ENCODE assay signal across 9 cellular contexts in the genomic region with DNA sequence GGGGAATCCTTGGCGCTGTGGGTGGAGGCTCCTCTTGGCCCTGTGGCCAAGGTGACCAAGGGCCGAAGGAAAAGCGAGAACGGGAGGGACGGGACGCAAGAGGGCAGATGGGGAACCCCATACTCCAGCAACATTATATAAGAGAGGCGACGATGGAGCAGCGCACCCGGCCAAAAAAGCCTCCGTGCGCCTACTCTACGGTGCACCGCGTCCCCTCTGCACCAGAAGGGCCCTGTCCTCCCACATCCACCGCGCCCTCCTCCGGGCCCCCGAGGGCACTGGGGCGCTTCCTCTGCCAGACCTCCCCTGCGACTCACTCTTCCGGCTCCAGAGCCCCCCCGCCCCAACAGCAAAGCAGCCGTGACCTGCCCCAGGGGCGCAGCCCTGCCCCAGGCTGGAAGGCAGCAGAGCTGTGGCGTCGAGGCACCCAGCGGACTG. TPM values are rescaled to one million over a fixed set of nuclear protein-coding genes. Genes with fewer than 3 reads are reported as not detected.
A peak's percentile ranks its signal among the peaks of the same experiment; 100 is the strongest.
DNase-seq lines count a peak whose midpoint lies in the region; ATAC-seq lines count a peak whose summit lies in the region.
"Had no signal": no experiment of that assay in that cellular context is flagged by ENCODE, and none has a peak within 500 bp of the region (broad histone marks: within the 10 kb centered on the region; RNA-seq: fewer than 3 reads in every experiment).

No MANE protein-coding gene starts in this region.

- H3K4me1 Mint-ChIP-seq in activated naive CD4-positive, alpha-beta T cell treated with anti-CD3 and anti-CD28 coated beads for 36 hours (ENCODE audit: low read depth): peaks cover 56% of the 10 kb centered on the region

- intact Hi-C loops in activated naive CD4-positive, alpha-beta T cell treated with anti-CD3 and anti-CD28 coated beads for 36 hours (cut with micrococcal nuclease): loop anchor here (1.0 to 2.0 kb wide), 3 partner anchors 321 to 618 kb away; a partner anchor contains a TSS

- no peak overlapping the region for H3K27ac ChIP-seq in iPS-18a (ENCODE audit: low read length)

- H3K4me3 Mint-ChIP-seq in activated naive CD4-positive, alpha-beta T cell treated with anti-CD3 and anti-CD28 coated beads for 36 hours: peak overlapping the region; percentile 93

- H3K4me3 ChIP-seq in MG63 (peak overlapping the region; percentile 42), iPS-18a (ENCODE audit: low read length) (peak overlapping the region; percentile 76)

- H3K9ac ChIP-seq in iPS-18a (ENCODE audit: low read length): peak overlapping the region; percentile 58

- no peaks in the 10 kb centered on the region for H3K36me3 ChIP-seq in MG63
- no peaks in the 10 kb centered on the region for H3K36me3 ChIP-seq in iPS-18a (ENCODE audit: control insufficient read depth, low read depth, low read length)

- H3K9me3 ChIP-seq in MG63 (no peaks in the 10 kb centered on the region), iPS-18a (ENCODE audit: control insufficient read depth, low read depth, low read length) (no peaks in the 10 kb centered on the region)

- H3K36me3 Mint-ChIP-seq in activated naive CD4-positive, alpha-beta T cell treated with anti-CD3 and anti-CD28 coated beads for 36 hours (ENCODE audit: low read depth): peaks cover 32% of the 10 kb centered on the region

- peak; percentile 48 for DNase-seq in GDM1 (lab: John Stamatoyannopoulos, UW)
- DNase-seq in MG63: peak; percentile 26
- DNase-seq in activated naive CD4-positive, alpha-beta T cell treated with anti-CD3 and anti-CD28 coated beads for 36 hours: peak; percentile 61
- peak; percentile 47 for DNase-seq in stimulated activated CD4-positive, alpha-beta T cell treated with anti-CD3 and anti-CD28 coated beads, Interleukin-4, amount 100 ng/mL, for 24 hours
- DNase-seq in islet precursor cell: no peak
- DNase-seq in NCI-H69 (lab: John Stamatoyannopoulos, UW): no peak

- peak overlapping the region; percentile 93 for H3K27ac Mint-ChIP-seq in activated naive CD4-positive, alpha-beta T cell treated with anti-CD3 and anti-CD28 coated beads for 36 hours

- no peaks in the 10 kb centered on the region for H3K4me1 ChIP-seq in iPS-18a (ENCODE audit: control insufficient read depth, low read depth, low read length)

- H3K9me3 Mint-ChIP-seq in activated naive CD4-positive, alpha-beta T cell treated with anti-CD3 and anti-CD28 coated beads for 36 hours: no peaks in the 10 kb centered on the region

- H3K27me3 Mint-ChIP-seq in activated naive CD4-positive, alpha-beta T cell treated with anti-CD3 and anti-CD28 coated beads for 36 hours (ENCODE audit: low read depth): no peaks in the 10 kb centered on the region

- CTCF ChIA-PET in activated naive CD4-positive, alpha-beta T cell treated with anti-CD3 and anti-CD28 coated beads for 36 hours (lab: Charles Lee): interaction anchor here (0.8 to 1.7 kb wide), 3 partner anchors 9 to 220 kb away, joined by 3 read pairs; no protein-coding TSS in a partner anchor

- ATAC-seq in GM21619 (IDR thresholded peaks at IDR 0.05; ENCODE audit: unreplicated experiment): peak; percentile 29

- H3K27me3 ChIP-seq in MG63 (no peaks in the 10 kb centered on the region), iPS-18a (ENCODE audit: control insufficient read depth, insufficient read depth, low read length) (peaks cover 32% of the 10 kb centered on the region)

RNA-seq across cellular contexts. Expression of a gene that starts 0.4 kb away (rescaled TPM):
- 0.07 TPM in 1 of 2 replicates, not detected in the other for total RNA-seq in MG63 (2014; rRNA removed; shearing (Covaris generic); ENCODE audit: low replicate concordance)
- 10 to 100 TPM; 52.9 to 55.4 TPM for total RNA-seq in activated naive CD4-positive, alpha-beta T cell treated with anti-CD3 and anti-CD28 coated beads for 36 hours
- total RNA-seq: NCI-H460 had no signal

Comparison
In these comparisons a context has a peak if more than half of its experiments do, and no peak if none do; other contexts are left out.
1. DNase-seq: peak in GDM1 (single experiment), MG63 (single experiment), activated naive CD4-positive, alpha-beta T cell treated with anti-CD3 and anti-CD28 coated beads for 36 hours (single experiment) and stimulated activated CD4-positive, alpha-beta T cell treated with anti-CD3 and anti-CD28 coated beads, Interleukin-4, amount 100 ng/mL, for 24 hours (single experiment); none in islet precursor cell (single experiment) and NCI-H69 (single experiment).
2. RNA of a gene that starts 0.4 kb away (total RNA-seq): 52.9 to 55.4 TPM in activated naive CD4-positive, alpha-beta T cell treated with anti-CD3 and anti-CD28 coated beads for 36 hours; 0.07 TPM in MG63; every median in the first group is over 10 times any median in the second.